In genomic region chr14:95504135-95505029, GRCh38 we compare ENCODE assay signal across 8 cellular contexts. TPM values are rescaled to one million over a fixed set of nuclear protein-coding genes. Genes with fewer than 3 reads are reported as not detected.
DNase-seq lines count a peak whose midpoint lies in the region; ATAC-seq and TF ChIP-seq lines count a peak whose summit lies in the region.

No MANE protein-coding gene starts in this region.

- H2AFZ ChIP-seq in fibroblast of lung (ENCODE audit: low read length), result no peak overlapping the region

- H3K4me2 ChIP-seq in fibroblast of lung (ENCODE audit: extremely low read depth, insufficient read depth, low read length), result peak overlapping the region; percentile 52

- H3K36me3 ChIP-seq in fibroblast of lung (ENCODE audit: control insufficient read depth, insufficient read depth, low read length), result peaks cover 1% of the 10 kb centered on the region

- no peak overlapping the region for H3K4me3 ChIP-seq in fibroblast of lung (replicated peaks in 1 of 4; ENCODE audit: control extremely low read depth in 1 of 4, insufficient read depth in 1 of 4, low read depth in 3 of 4, low read length in 4 of 4)

- ATAC-seq in GM19035 (IDR thresholded peaks at IDR 0.05; ENCODE audit: unreplicated experiment) (peak; percentile 37), HG03520 (IDR thresholded peaks at IDR 0.05; ENCODE audit: unreplicated experiment) (no peak)

- peaks cover 33% of the 10 kb centered on the region for H3K4me1 ChIP-seq in fibroblast of lung (ENCODE audit: control insufficient read depth, extremely low read depth, insufficient read depth, low read length)

- no peak for TF ChIP-seq CTCF in fibroblast of lung (conservative IDR thresholded peaks at IDR 0.05 in 1 of 2, IDR thresholded peaks at IDR 0.05 in 1 of 2; ENCODE audit: low read depth in 1 of 2, low read length in 2 of 2)

- no peak overlapping the region for H3K9ac ChIP-seq in fibroblast of lung (ENCODE audit: insufficient read depth, low read length)

- no peaks in the 10 kb centered on the region for H4K20me1 ChIP-seq in fibroblast of lung (ENCODE audit: control insufficient read depth, extremely low read depth, insufficient read depth, low read length)

- H3K27ac ChIP-seq in fibroblast of lung (ENCODE audit: insufficient read depth, low read length), result peak overlapping the region; percentile 51

- H3K27me3 ChIP-seq in fibroblast of lung (ENCODE audit: control insufficient read depth, insufficient read depth, low read length), result no peaks in the 10 kb centered on the region

- H3K79me2 ChIP-seq in fibroblast of lung (ENCODE audit: control insufficient read depth, insufficient read depth, low read length), result peaks cover 42% of the 10 kb centered on the region

- peak; percentile 45 for DNase-seq in AG08396 (ENCODE audit: low spot score)
- DNase-seq in NCI-H226, result peak; percentile 68
- DNase-seq in fibroblast of lung (ENCODE audit: low read depth in 2 of 2), result peak; percentile 74 to 85
- no peak for DNase-seq in NCI-H1417 treated with DMSO at 0.1 percent for 48 hours (lab: John Stamatoyannopoulos, UW)
- no peak for DNase-seq in activated CD8-positive, alpha-beta memory T cell treated with anti-CD3 and anti-CD28 coated beads, Interleukin-2, amount 50 U/mL, for 4 hours
- no peak for DNase-seq in stimulated activated CD4-positive, alpha-beta T cell treated with anti-CD3 and anti-CD28 coated beads, Interleukin-2, amount 100 ng/mL, for 24 hours

- H3K9me3 ChIP-seq in fibroblast of lung (ENCODE audit: control insufficient read depth, insufficient read depth, low read depth, low read length), result no peaks in the 10 kb centered on the region

RNA-seq across cellular contexts. Expression of gene SYNE3, which starts 12.1 kb away (rescaled TPM):
- total RNA-seq in fibroblast of lung, result 15.9 and 24.1 TPM in 2 replicates
- 4.9 and 8.7 TPM in 2 replicates for polyA plus RNA-seq in fibroblast of lung
- polyA plus RNA-seq in fibroblast of lung (2012), result 5.8 and 7.4 TPM in 2 replicates
- 15.2 and 31.5 TPM in 2 replicates for polyA minus RNA-seq in fibroblast of lung (ENCODE audit: low replicate concordance)

RNA-seq across cellular contexts. Expression of gene GLRX5, which starts 30.5 kb away (rescaled TPM):
- total RNA-seq in fibroblast of lung, result 28.4 and 28.5 TPM in 2 replicates
- polyA plus RNA-seq in fibroblast of lung, result 47.6 and 53.5 TPM in 2 replicates
- 38.1 and 43.4 TPM in 2 replicates for polyA plus RNA-seq in fibroblast of lung (2012)
- 3.4 and 8.7 TPM in 2 replicates for polyA minus RNA-seq in fibroblast of lung (ENCODE audit: low replicate concordance)

Comparison
In these comparisons a context has a peak if more than half of its experiments do, and no peak if none do; other contexts are left out.
1. DNase-seq: peak in AG08396 (single experiment), NCI-H226 (single experiment) and fibroblast of lung (2 of 2); none in NCI-H1417 treated with DMSO at 0.1 percent for 48 hours (single experiment), activated CD8-positive, alpha-beta memory T cell treated with anti-CD3 and anti-CD28 coated beads, Interleukin-2, amount 50 U/mL, for 4 hours (single experiment) and stimulated activated CD4-positive, alpha-beta T cell treated with anti-CD3 and anti-CD28 coated beads, Interleukin-2, amount 100 ng/mL, for 24 hours (0 of 2).